In genomic region chr6:25635886-25636317, GRCh38 we compare ENCODE assay signal across 1 cellular context.
TF ChIP-seq lines count a peak whose summit lies in the region.

No MANE protein-coding gene starts in this region.

TF ChIP-seq in HepG2, 621 proteins besides CTCF, POLR2A, EP300 and RAD21 (continued from another document and continues in another):
- TF ChIP-seq ZNF770 (CRISPR knock-in tag; IDR thresholded peaks at IDR 0.05), result peak; percentile 93
- TF ChIP-seq AKAP8 (CRISPR knock-in tag; IDR thresholded peaks at IDR 0.05), result no peak
- TF ChIP-seq RXRB (CRISPR knock-in tag; IDR thresholded peaks at IDR 0.05; ENCODE audit: borderline replicate concordance), result peak; percentile 88; the same call in 1 of the 2 replicates
- no peak for TF ChIP-seq ZSCAN31 (CRISPR knock-in tag; IDR thresholded peaks at IDR 0.05; ENCODE audit: low read depth)
- TF ChIP-seq HHEX (CRISPR knock-in tag; IDR thresholded peaks at IDR 0.05), result no peak
- no peak for TF ChIP-seq NPAS2 (CRISPR knock-in tag; IDR thresholded peaks at IDR 0.05; ENCODE audit: borderline replicate concordance)
- no peak for TF ChIP-seq ZNF678 (CRISPR knock-in tag; IDR thresholded peaks at IDR 0.05)
- no peak for TF ChIP-seq CCAR2 (optimal IDR thresholded peaks at IDR 0.05; ENCODE audit: low read depth, low read length)
- TF ChIP-seq TMF1 (CRISPR knock-in tag; IDR thresholded peaks at IDR 0.05; ENCODE audit: low read depth), result no peak
- no peak for TF ChIP-seq PCBP1 (IDR thresholded peaks at IDR 0.05; ENCODE audit: borderline replicate concordance, low read depth, low read length)
- TF ChIP-seq CCDC6 (CRISPR knock-in tag; IDR thresholded peaks at IDR 0.05), result no peak; the same call in 1 of the 2 replicates
- no peak for TF ChIP-seq NFYC (CRISPR knock-in tag; IDR thresholded peaks at IDR 0.05)
- TF ChIP-seq, protein P1, sequence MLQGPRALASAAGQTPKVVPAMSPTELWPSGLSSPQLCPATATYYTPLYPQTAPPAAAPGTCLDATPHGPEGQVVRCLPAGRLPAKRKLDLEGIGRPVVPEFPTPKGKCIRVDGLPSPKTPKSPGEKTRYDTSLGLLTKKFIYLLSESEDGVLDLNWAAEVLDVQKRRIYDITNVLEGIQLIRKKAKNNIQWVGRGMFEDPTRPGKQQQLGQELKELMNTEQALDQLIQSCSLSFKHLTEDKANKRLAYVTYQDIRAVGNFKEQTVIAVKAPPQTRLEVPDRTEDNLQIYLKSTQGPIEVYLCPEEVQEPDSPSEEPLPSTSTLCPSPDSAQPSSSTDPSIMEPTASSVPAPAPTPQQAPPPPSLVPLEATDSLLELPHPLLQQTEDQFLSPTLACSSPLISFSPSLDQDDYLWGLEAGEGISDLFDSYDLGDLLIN (CRISPR knock-in tag; IDR thresholded peaks at IDR 0.05; ENCODE audit: borderline replicate concordance), result no peak
- no peak for TF ChIP-seq NFYB (CRISPR knock-in tag; IDR thresholded peaks at IDR 0.05)
- TF ChIP-seq HNRNPUL1 (IDR thresholded peaks at IDR 0.05; ENCODE audit: low read depth, low read length), result no peak
- TF ChIP-seq HMGA1 (CRISPR knock-in tag; conservative IDR thresholded peaks at IDR 0.05), result no peak
- TF ChIP-seq ZNF549 (CRISPR knock-in tag; IDR thresholded peaks at IDR 0.05), result no peak
- TF ChIP-seq ZNF598 (CRISPR knock-in tag; IDR thresholded peaks at IDR 0.05; ENCODE audit: borderline replicate concordance), result no peak
- TF ChIP-seq ZKSCAN5 (CRISPR knock-in tag; IDR thresholded peaks at IDR 0.05), result 0 out of 2 replicates have a peak, but pooled peaks have one; percentile 13
- no peak for TF ChIP-seq REXO4 (CRISPR knock-in tag; IDR thresholded peaks at IDR 0.05; ENCODE audit: borderline replicate concordance)
- TF ChIP-seq RORA (CRISPR knock-in tag; IDR thresholded peaks at IDR 0.05), result no peak
- TF ChIP-seq, protein P2, sequence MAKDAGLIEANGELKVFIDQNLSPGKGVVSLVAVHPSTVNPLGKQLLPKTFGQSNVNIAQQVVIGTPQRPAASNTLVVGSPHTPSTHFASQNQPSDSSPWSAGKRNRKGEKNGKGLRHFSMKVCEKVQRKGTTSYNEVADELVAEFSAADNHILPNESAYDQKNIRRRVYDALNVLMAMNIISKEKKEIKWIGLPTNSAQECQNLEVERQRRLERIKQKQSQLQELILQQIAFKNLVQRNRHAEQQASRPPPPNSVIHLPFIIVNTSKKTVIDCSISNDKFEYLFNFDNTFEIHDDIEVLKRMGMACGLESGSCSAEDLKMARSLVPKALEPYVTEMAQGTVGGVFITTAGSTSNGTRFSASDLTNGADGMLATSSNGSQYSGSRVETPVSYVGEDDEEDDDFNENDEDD (CRISPR knock-in tag; IDR thresholded peaks at IDR 0.05; ENCODE audit: borderline replicate concordance), result no peak
- TF ChIP-seq, protein P3, sequence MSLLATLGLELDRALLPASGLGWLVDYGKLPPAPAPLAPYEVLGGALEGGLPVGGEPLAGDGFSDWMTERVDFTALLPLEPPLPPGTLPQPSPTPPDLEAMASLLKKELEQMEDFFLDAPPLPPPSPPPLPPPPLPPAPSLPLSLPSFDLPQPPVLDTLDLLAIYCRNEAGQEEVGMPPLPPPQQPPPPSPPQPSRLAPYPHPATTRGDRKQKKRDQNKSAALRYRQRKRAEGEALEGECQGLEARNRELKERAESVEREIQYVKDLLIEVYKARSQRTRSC (CRISPR knock-in tag; IDR thresholded peaks at IDR 0.05; ENCODE audit: low read depth), result no peak
- TF ChIP-seq HNF1B (CRISPR knock-in tag; IDR thresholded peaks at IDR 0.05), result peak; percentile 66; the same call in 1 of the 2 replicates
- TF ChIP-seq, protein P4, sequence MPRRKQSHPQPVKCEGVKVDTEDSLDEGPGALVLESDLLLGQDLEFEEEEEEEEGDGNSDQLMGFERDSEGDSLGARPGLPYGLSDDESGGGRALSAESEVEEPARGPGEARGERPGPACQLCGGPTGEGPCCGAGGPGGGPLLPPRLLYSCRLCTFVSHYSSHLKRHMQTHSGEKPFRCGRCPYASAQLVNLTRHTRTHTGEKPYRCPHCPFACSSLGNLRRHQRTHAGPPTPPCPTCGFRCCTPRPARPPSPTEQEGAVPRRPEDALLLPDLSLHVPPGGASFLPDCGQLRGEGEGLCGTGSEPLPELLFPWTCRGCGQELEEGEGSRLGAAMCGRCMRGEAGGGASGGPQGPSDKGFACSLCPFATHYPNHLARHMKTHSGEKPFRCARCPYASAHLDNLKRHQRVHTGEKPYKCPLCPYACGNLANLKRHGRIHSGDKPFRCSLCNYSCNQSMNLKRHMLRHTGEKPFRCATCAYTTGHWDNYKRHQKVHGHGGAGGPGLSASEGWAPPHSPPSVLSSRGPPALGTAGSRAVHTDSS (CRISPR knock-in tag; conservative IDR thresholded peaks at IDR 0.05), result no peak
- no peak for TF ChIP-seq TRAFD1 (CRISPR knock-in tag; IDR thresholded peaks at IDR 0.05; ENCODE audit: borderline replicate concordance)
- no peak for TF ChIP-seq HIVEP1 (CRISPR knock-in tag; IDR thresholded peaks at IDR 0.05)
- TF ChIP-seq SPEN (CRISPR knock-in tag; IDR thresholded peaks at IDR 0.05; ENCODE audit: low read depth), result 0 out of 2 replicates have a peak, but pooled peaks have one; percentile 22
- no peak; the same call in 1 of the 2 replicates for TF ChIP-seq ZNF788 (CRISPR knock-in tag; IDR thresholded peaks at IDR 0.05; ENCODE audit: borderline replicate concordance)
- TF ChIP-seq ZNF790 (CRISPR knock-in tag; IDR thresholded peaks at IDR 0.05; ENCODE audit: borderline replicate concordance), result no peak
- TF ChIP-seq, protein P5, sequence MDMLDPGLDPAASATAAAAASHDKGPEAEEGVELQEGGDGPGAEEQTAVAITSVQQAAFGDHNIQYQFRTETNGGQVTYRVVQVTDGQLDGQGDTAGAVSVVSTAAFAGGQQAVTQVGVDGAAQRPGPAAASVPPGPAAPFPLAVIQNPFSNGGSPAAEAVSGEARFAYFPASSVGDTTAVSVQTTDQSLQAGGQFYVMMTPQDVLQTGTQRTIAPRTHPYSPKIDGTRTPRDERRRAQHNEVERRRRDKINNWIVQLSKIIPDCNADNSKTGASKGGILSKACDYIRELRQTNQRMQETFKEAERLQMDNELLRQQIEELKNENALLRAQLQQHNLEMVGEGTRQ (IDR thresholded peaks at IDR 0.05; ENCODE audit: low read depth, low read length), result no peak
- TF ChIP-seq, protein P5 (CRISPR knock-in tag; IDR thresholded peaks at IDR 0.05; ENCODE audit: borderline replicate concordance), result no peak
- no peak for TF ChIP-seq ZNF746 (CRISPR knock-in tag; IDR thresholded peaks at IDR 0.05)
- TF ChIP-seq PAX8 (CRISPR knock-in tag; IDR thresholded peaks at IDR 0.05; ENCODE audit: borderline replicate concordance), result no peak
- TF ChIP-seq, protein P6, sequence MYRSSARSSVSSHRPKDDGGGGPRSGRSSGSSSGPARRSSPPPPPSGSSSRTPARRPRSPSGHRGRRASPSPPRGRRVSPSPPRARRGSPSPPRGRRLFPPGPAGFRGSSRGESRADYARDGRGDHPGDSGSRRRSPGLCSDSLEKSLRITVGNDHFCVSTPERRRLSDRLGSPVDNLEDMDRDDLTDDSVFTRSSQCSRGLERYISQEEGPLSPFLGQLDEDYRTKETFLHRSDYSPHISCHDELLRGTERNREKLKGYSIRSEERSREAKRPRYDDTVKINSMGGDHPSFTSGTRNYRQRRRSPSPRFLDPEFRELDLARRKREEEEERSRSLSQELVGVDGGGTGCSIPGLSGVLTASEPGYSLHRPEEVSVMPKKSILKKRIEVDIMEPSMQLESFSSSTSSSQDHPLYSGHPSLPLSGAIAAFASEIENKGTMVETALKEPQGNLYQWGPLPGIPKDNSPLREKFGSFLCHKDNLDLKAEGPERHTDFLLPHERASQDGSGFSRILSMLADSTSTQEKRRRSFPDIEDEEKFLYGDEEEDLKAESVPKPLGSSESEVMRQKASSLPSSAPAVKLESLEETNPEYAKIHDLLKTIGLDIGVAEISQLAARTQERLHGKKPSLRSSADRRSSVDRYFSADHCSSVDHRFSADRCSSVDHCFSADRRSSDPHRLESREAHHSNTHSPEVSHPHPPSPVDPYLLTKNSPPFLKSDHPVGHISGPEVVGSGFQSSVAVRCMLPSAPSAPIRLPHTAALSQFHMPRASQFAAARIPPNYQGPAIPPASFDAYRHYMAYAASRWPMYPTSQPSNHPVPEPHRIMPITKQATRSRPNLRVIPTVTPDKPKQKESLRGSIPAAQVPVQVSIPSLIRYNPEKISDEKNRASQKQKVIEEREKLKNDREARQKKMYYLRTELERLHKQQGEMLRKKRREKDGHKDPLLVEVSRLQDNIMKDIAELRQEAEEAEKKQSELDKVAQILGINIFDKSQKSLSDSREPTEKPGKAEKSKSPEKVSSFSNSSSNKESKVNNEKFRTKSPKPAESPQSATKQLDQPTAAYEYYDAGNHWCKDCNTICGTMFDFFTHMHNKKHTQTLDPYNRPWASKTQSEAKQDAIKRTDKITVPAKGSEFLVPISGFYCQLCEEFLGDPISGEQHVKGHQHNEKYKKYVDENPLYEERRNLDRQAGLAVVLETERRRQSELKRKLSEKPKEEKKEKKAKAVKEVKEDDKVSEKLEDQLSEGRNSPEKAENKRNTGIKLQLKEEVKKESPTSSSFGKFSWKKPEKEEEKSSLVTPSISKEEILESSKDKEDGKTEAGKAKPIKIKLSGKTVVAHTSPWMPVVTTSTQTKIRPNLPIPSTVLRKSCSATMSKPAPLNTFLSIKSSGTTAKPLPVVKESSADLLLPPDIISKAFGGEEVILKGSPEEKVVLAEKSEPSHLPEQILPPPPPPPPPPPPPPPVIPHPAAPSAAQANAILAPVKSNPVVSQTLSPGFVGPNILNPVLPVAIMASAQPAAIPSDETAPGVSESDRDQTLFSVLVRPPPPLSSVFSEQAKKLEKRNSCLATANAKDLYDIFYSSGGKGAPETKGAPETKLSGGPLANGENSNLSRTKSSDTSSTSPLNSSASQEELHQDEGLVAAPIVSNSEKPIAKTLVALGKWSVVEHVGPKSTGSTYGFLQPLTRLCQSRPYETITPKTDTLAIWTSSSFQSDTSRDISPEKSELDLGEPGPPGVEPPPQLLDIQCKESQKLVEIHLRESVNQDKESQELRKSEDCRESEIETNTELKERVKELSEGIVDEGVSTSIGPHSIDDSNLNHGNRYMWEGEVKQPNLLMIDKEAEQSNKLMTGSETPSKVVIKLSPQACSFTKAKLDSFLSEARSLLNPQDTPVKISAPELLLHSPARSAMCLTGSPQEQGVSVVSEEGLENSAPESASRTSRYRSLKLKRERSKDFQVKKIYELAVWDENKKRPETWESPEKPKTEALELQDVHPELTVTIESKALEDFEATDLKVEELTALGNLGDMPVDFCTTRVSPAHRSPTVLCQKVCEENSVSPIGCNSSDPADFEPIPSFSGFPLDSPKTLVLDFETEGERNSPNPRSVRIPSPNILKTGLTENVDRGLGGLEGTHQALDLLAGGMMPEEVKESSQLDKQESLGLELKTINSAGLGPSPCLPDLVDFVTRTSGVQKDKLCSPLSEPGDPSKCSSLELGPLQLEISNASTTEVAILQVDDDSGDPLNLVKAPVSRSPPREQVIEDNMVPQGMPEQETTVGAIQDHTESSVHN (CRISPR knock-in tag; IDR thresholded peaks at IDR 0.05), result no peak
- TF ChIP-seq NFE2 (CRISPR knock-in tag; IDR thresholded peaks at IDR 0.05), result no peak
- no peak for TF ChIP-seq PRPF4 (IDR thresholded peaks at IDR 0.05; ENCODE audit: low read depth, low read length, poor library complexity, severe bottlenecking)
- TF ChIP-seq NFIB (CRISPR knock-in tag; IDR thresholded peaks at IDR 0.05; ENCODE audit: borderline replicate concordance), result no peak
- peak; percentile 89 for TF ChIP-seq ZMYM4 (CRISPR knock-in tag; IDR thresholded peaks at IDR 0.05)
